In genomic region chr21:33022489-33022827, GRCh38 we compare ENCODE assay signal across 14 cellular contexts. TPM values are rescaled to one million over a fixed set of nuclear protein-coding genes. Genes with fewer than 3 reads are reported as not detected.
A peak's percentile ranks its signal among the peaks of the same experiment; 100 is the strongest.
DNase-seq lines count a peak whose midpoint lies in the region; ATAC-seq and TF ChIP-seq lines count a peak whose summit lies in the region.
"Had no signal": no experiment of that assay in that cellular context is flagged by ENCODE, and none has a peak within 500 bp of the region (broad histone marks: within the 10 kb centered on the region; RNA-seq: fewer than 3 reads in every experiment).

No MANE protein-coding gene starts in this region.

- TF ChIP-seq POLR2A in stomach (IDR thresholded peaks at IDR 0.05) (no peak), vagina (IDR thresholded peaks at IDR 0.05) (no peak)

- peak overlapping the region; percentile 69 to 71 for H3K4me3 Mint-ChIP-seq in activated T-cell treated with anti-CD3 and anti-CD28 coated beads, Interleukin-2, amount 50 U/mL, for 72 hours
- H3K4me3 Mint-ChIP-seq in WTC11 = peak overlapping the region; percentile 77
- peak overlapping the region; percentile 55 to 75 for H3K4me3 Mint-ChIP-seq in stimulated activated naive B cell treated with anti-CD40 and anti-IgM and Interleukin-4, amounts not matched to agents 10 μg/mL and 1 μg/mL and 100 μg/mL, for 72 hours

- no peak for DNase-seq in activated T-cell treated with anti-CD3 and anti-CD28 coated beads, Interleukin-2, amount 50 U/mL, for 72 hours
- no peak for DNase-seq in activated T-cell treated with anti-CD3 and anti-CD28 coated beads, Interleukin-2, amount 50 U/mL, for 48 hours
- DNase-seq in WTC11 (ENCODE audit: low spot score) (no peak), hepatocyte (ENCODE audit: low spot score) (no peak), stomach (no peak), COR-L47 (lab: John Stamatoyannopoulos, UW) (no peak), vagina (ENCODE audit: extremely low spot score in 2 of 2) (no peak)
- no peak for DNase-seq in stimulated activated naive B cell treated with anti-CD40 and anti-IgM and Interleukin-4, amounts not matched to agents 10 μg/mL and 1 μg/mL and 100 μg/mL, for 72 hours
- DNase-seq: Kasumi-1; kidney; NCI-H146; NCI-H69; stimulated activated CD8-positive, alpha-beta memory T cell treated with anti-CD3 and anti-CD28 coated beads, Interleukin-4, amount 100 ng/mL, for 48 hours; uterus had no signal

- no peaks in the 10 kb centered on the region for H3K9me2 ChIP-seq in hepatocyte (replicated peaks; ENCODE audit: insufficient read depth)

- POLR2A ChIA-PET in WTC11 (lab: Charles Lee) = no interaction called here

- H3K4me1 Mint-ChIP-seq in activated T-cell treated with anti-CD3 and anti-CD28 coated beads, Interleukin-2, amount 50 U/mL, for 72 hours (ENCODE audit: low read depth) = peaks cover 51% of the 10 kb centered on the region
- peaks cover 55% of the 10 kb centered on the region for H3K4me1 Mint-ChIP-seq in WTC11
- peaks cover 34 to 56% of the 10 kb centered on the region in 2 donors for H3K4me1 Mint-ChIP-seq in stimulated activated naive B cell treated with anti-CD40 and anti-IgM and Interleukin-4, amounts not matched to agents 10 μg/mL and 1 μg/mL and 100 μg/mL, for 72 hours

- no peak for ATAC-seq in activated T-cell treated with anti-CD3 and anti-CD28 coated beads, Interleukin-2, amount 50 U/mL, for 72 hours (replicated peaks in 1 of 2)
- ATAC-seq in WTC11 = no peak
- no peak for ATAC-seq in stimulated activated naive B cell treated with anti-CD40 and anti-IgM and Interleukin-4, amounts not matched to agents 10 μg/mL and 1 μg/mL and 100 μg/mL, for 72 hours (replicated peaks)

- no peaks in the 10 kb centered on the region for H3K36me3 Mint-ChIP-seq in activated T-cell treated with anti-CD3 and anti-CD28 coated beads, Interleukin-2, amount 50 U/mL, for 72 hours (ENCODE audit: insufficient read depth in 2 of 2)
- H3K36me3 Mint-ChIP-seq in WTC11 = no peaks in the 10 kb centered on the region
- H3K36me3 Mint-ChIP-seq in stimulated activated naive B cell treated with anti-CD40 and anti-IgM and Interleukin-4, amounts not matched to agents 10 μg/mL and 1 μg/mL and 100 μg/mL, for 72 hours = peaks cover 6 to 8% of the 10 kb centered on the region in 2 donors

- no peak overlapping the region for H3K27ac Mint-ChIP-seq in activated T-cell treated with anti-CD3 and anti-CD28 coated beads, Interleukin-2, amount 50 U/mL, for 72 hours
- no peak overlapping the region for H3K27ac Mint-ChIP-seq in WTC11
- H3K27ac Mint-ChIP-seq in stimulated activated naive B cell treated with anti-CD40 and anti-IgM and Interleukin-4, amounts not matched to agents 10 μg/mL and 1 μg/mL and 100 μg/mL, for 72 hours = peak overlapping the region; percentile 95

- H3K9me3 ChIP-seq in hepatocyte (ENCODE audit: low read depth) = no peaks in the 10 kb centered on the region
- no peaks in the 10 kb centered on the region for H3K9me3 ChIP-seq in stomach
- H3K9me3 ChIP-seq in vagina = no peaks in the 10 kb centered on the region
- H3K9me3 ChIP-seq: uterus had no signal

- H3K4me1 ChIP-seq in hepatocyte (ENCODE audit: insufficient read depth) = peaks cover 9% of the 10 kb centered on the region
- peaks cover 7 to 65% (median 49%) of the 10 kb centered on the region in 4 donors for H3K4me1 ChIP-seq in stomach
- peaks cover 36% of the 10 kb centered on the region for H3K4me1 ChIP-seq in vagina

- CTCF ChIA-PET in WTC11 (lab: Charles Lee) = interaction anchor here (1.4 to 4.7 kb wide), 5 partner anchors 28 to 175 kb away, joined by 4 to 23 read pairs (median 10); no protein-coding TSS in a partner anchor

- H3K9me3 Mint-ChIP-seq in activated T-cell treated with anti-CD3 and anti-CD28 coated beads, Interleukin-2, amount 50 U/mL, for 72 hours = no peaks in the 10 kb centered on the region
- no peaks in the 10 kb centered on the region for H3K9me3 Mint-ChIP-seq in WTC11
- H3K9me3 Mint-ChIP-seq in stimulated activated naive B cell treated with anti-CD40 and anti-IgM and Interleukin-4, amounts not matched to agents 10 μg/mL and 1 μg/mL and 100 μg/mL, for 72 hours = peaks cover 0 to 3% of the 10 kb centered on the region in 2 donors

- WGBS in hepatocyte (ENCODE audit: low lambda C conversion rate, missing lambda C conversion rate) = 28% methylated on average over 17 of the region's 17 CpGs
- 7 to 18% (median 10%) methylated on average over 17 of the region's 17 CpGs for WGBS in stomach, 5 donors

- H3K79me2 ChIP-seq in hepatocyte = no peaks in the 10 kb centered on the region

- no peak for TF ChIP-seq CTCF in WTC11 (IDR thresholded peaks at IDR 0.05)
- no peak for TF ChIP-seq CTCF in hepatocyte (IDR thresholded peaks at IDR 0.05; ENCODE audit: poor library complexity)
- TF ChIP-seq CTCF in stomach (IDR thresholded peaks at IDR 0.05) = no peak
- no peak for TF ChIP-seq CTCF in vagina (IDR thresholded peaks at IDR 0.05)

- H3K4me3 ChIP-seq in hepatocyte (no peak overlapping the region), stomach (peak overlapping the region in 1 of 4 donors; percentile 8), vagina (no peak overlapping the region)
- H3K4me3 ChIP-seq: uterus had no signal

- H3K27ac ChIP-seq in hepatocyte = no peak overlapping the region
- H3K27ac ChIP-seq in stomach = no peak overlapping the region
- H3K27ac ChIP-seq in vagina = no peak overlapping the region
- H3K27ac ChIP-seq: uterus had no signal

- H3K27me3 Mint-ChIP-seq in activated T-cell treated with anti-CD3 and anti-CD28 coated beads, Interleukin-2, amount 50 U/mL, for 72 hours (ENCODE audit: low read depth) = peaks cover 91% of the 10 kb centered on the region
- H3K27me3 Mint-ChIP-seq in WTC11 (ENCODE audit: low read depth) = peaks cover 100% of the 10 kb centered on the region
- peaks cover 79 to 90% of the 10 kb centered on the region in 2 donors for H3K27me3 Mint-ChIP-seq in stimulated activated naive B cell treated with anti-CD40 and anti-IgM and Interleukin-4, amounts not matched to agents 10 μg/mL and 1 μg/mL and 100 μg/mL, for 72 hours

- TF ChIP-seq EP300 in stomach (IDR thresholded peaks at IDR 0.05) = no peak

- H3K27me3 ChIP-seq in hepatocyte (peaks cover 97% of the 10 kb centered on the region), stomach (peaks cover 63 to 100% (median 93%) of the 10 kb centered on the region in 3 donors), vagina (peaks cover 30% of the 10 kb centered on the region)

- H3K36me3 ChIP-seq in hepatocyte (replicated peaks; ENCODE audit: insufficient read depth, low read depth) (no peaks in the 10 kb centered on the region), stomach (no peaks in the 10 kb centered on the region), vagina (no peaks in the 10 kb centered on the region)
- H3K36me3 ChIP-seq: uterus had no signal

- H4K20me1 ChIP-seq in hepatocyte (ENCODE audit: insufficient read depth, poor library complexity, severe bottlenecking) = no peaks in the 10 kb centered on the region

- H3K4me2 ChIP-seq in hepatocyte = peak overlapping the region; percentile 59

- intact Hi-C loops in stomach (cut with DNase I; ENCODE audit: low total_unique reads) (no loop called here), vagina (cut with DNase I) (loop anchor here (2.0 kb wide), 1 partner anchor 48 kb away; the partner anchor contains the start of gene OLIG1)

- no peak overlapping the region for H2AFZ ChIP-seq in hepatocyte

TF ChIP-seq in WTC11, 78 proteins besides CTCF, POLR2A, EP300 and RAD21 (continues in another document):
- TF ChIP-seq CREB1 (CRISPR knock-in tag; IDR thresholded peaks at IDR 0.05) (no peak), GABPB1 (CRISPR knock-in tag; IDR thresholded peaks at IDR 0.05) (no peak), ZNF232 (CRISPR knock-in tag; IDR thresholded peaks at IDR 0.05) (no peak), ERG (CRISPR knock-in tag; IDR thresholded peaks at IDR 0.05) (no peak), GRHL2 (CRISPR knock-in tag; IDR thresholded peaks at IDR 0.05; ENCODE audit: insufficient replicate concordance, severe bottlenecking) (no peak), MYBL2 (CRISPR knock-in tag; IDR thresholded peaks at IDR 0.05) (no peak), ZNF423 (CRISPR knock-in tag; IDR thresholded peaks at IDR 0.05) (no peak), HMGA2 (CRISPR knock-in tag; IDR thresholded peaks at IDR 0.05) (no peak), ZNF121 (CRISPR knock-in tag; IDR thresholded peaks at IDR 0.05) (no peak)
- TF ChIP-seq, protein P1, sequence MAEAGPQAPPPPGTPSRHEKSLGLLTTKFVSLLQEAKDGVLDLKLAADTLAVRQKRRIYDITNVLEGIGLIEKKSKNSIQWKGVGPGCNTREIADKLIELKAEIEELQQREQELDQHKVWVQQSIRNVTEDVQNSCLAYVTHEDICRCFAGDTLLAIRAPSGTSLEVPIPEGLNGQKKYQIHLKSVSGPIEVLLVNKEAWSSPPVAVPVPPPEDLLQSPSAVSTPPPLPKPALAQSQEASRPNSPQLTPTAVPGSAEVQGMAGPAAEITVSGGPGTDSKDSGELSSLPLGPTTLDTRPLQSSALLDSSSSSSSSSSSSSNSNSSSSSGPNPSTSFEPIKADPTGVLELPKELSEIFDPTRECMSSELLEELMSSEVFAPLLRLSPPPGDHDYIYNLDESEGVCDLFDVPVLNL (CRISPR knock-in tag; IDR thresholded peaks at IDR 0.05; ENCODE audit: borderline replicate concordance, low read depth) = no peak
- TF ChIP-seq, protein P2, sequence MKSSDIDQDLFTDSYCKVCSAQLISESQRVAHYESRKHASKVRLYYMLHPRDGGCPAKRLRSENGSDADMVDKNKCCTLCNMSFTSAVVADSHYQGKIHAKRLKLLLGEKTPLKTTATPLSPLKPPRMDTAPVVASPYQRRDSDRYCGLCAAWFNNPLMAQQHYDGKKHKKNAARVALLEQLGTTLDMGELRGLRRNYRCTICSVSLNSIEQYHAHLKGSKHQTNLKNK (CRISPR knock-in tag; IDR thresholded peaks at IDR 0.05) = no peak

RNA-seq across cellular contexts. Expression of gene OLIG2, which starts 3.3 kb away (rescaled TPM):
- not detected for total RNA-seq in activated T-cell treated with anti-CD3 and anti-CD28 coated beads, Interleukin-2, amount 50 U/mL, for 72 hours
- 0.60 to 0.79 TPM (median 0.71 TPM) in 3 replicates for total RNA-seq in WTC11 (2021)
- not detected in 2 replicates for total RNA-seq in hepatocyte
- polyA plus RNA-seq in hepatocyte = not detected in 2 replicates
- total RNA-seq in stomach = not detected
- not detected for polyA plus RNA-seq in stomach
- total RNA-seq in vagina = not detected
- total RNA-seq: kidney, uterus had no signal

RNA-seq across cellular contexts. Expression of gene OLIG1, which starts 47.5 kb away (rescaled TPM):
- total RNA-seq in activated T-cell treated with anti-CD3 and anti-CD28 coated beads, Interleukin-2, amount 50 U/mL, for 72 hours = not detected
- total RNA-seq in WTC11 (2021) (2.1 to 2.4 TPM (median 2.2 TPM) in 3 replicates), hepatocyte (not detected in 2 replicates), stomach (not detected), vagina (not detected)
- polyA plus RNA-seq in hepatocyte (not detected in 2 replicates), stomach (not detected)
- total RNA-seq: uterus had no signal
